16 cellular contexts compared by ENCODE assay signal in genomic region chr5:53211799-53212198, GRCh38.
DNase-seq lines count a peak whose midpoint lies in the region; ATAC-seq and TF ChIP-seq lines count a peak whose summit lies in the region.
"Had no signal": no experiment of that assay in that cellular context is flagged by ENCODE, and none has a peak within 500 bp of the region (broad histone marks: within the 10 kb centered on the region; RNA-seq: fewer than 3 reads in every experiment).

No MANE protein-coding gene starts in this region.

- no peaks in the 10 kb centered on the region for H3K79me2 ChIP-seq in MM.1S (ENCODE audit: low read length)

- H2AFZ ChIP-seq in MM.1S (ENCODE audit: low read length), result no peak overlapping the region

- POLR2A ChIA-PET in BJ (lab: Charles Lee), result no interaction called here

- H3F3A ChIP-seq in MM.1S (ENCODE audit: insufficient read depth, low read length), result no peaks in the 10 kb centered on the region

- DNase-seq in BJ (ENCODE audit: low read depth) (peak; percentile 8), RPMI7951 (ENCODE audit: low read depth) (peak; percentile 90), fibroblast of the aortic adventitia (ENCODE audit: low read depth) (peak; percentile 33), MM.1S (no peak), retina (no peak)
- DNase-seq in activated effector memory CD4-positive, alpha-beta T cell treated with anti-CD3 and anti-CD28 coated beads, Interleukin-2, amount 50 U/mL, for 16 hours, result no peak
- DNase-seq: activated naive CD8-positive, alpha-beta T cell treated with anti-CD3 and anti-CD28 coated beads, Interleukin-2, amount 10 ng/mL, durations not matched to agents 7 days and 5 days; colonic mucosa; islet precursor cell; NCI-H1105 treated with DMSO at 0.1 percent for 48 hours; NCI-H446 treated with DMSO at 0.1 percent for 48 hours; stimulated activated CD4-positive, alpha-beta T cell treated with anti-CD3 and anti-CD28 coated beads, Interleukin-4, amount 100 ng/mL, for 1 hour; stomach; T-helper 9 cell had no signal

- H3K27ac ChIP-seq in MM.1S (ENCODE audit: low read length), result no peak overlapping the region
- H3K27ac ChIP-seq: colonic mucosa, stomach had no signal

- no peaks in the 10 kb centered on the region for H3K9me3 ChIP-seq in MM.1S (replicated peaks; ENCODE audit: insufficient read depth, low read length)
- H3K9me3 ChIP-seq: colonic mucosa had no signal

- H3K4me3 ChIP-seq in BJ (ENCODE audit: low read depth, low read length) (no peak overlapping the region), fibroblast of the aortic adventitia (ENCODE audit: low read depth, low read length) (no peak overlapping the region), MM.1S (ENCODE audit: low read length) (no peak overlapping the region)
- H3K4me3 ChIP-seq: colonic mucosa, stomach had no signal

- H3K36me3 ChIP-seq in BJ (ENCODE audit: control insufficient read depth, insufficient read depth, low read length), result no peaks in the 10 kb centered on the region
- no peaks in the 10 kb centered on the region for H3K36me3 ChIP-seq in MM.1S (replicated peaks; ENCODE audit: insufficient read depth, low read length)
- H3K36me3 ChIP-seq: colonic mucosa, stomach had no signal

- no peaks in the 10 kb centered on the region for H3K4me1 ChIP-seq in MM.1S (ENCODE audit: low read length)
- H3K4me1 ChIP-seq: colonic mucosa, stomach had no signal

- H3K4me2 ChIP-seq in MM.1S (ENCODE audit: low read depth, low read length), result no peak overlapping the region

- H3K9me2 ChIP-seq in MM.1S (replicated peaks; ENCODE audit: insufficient read depth, low read length), result no peaks in the 10 kb centered on the region

- CTCF ChIA-PET in BJ (lab: Yijun Ruan, JAX), result no interaction called here

- peak; percentile 50 for ATAC-seq in HG02884 (IDR thresholded peaks at IDR 0.05; ENCODE audit: unreplicated experiment)
- no peak for ATAC-seq in HG03139 (IDR thresholded peaks at IDR 0.05; ENCODE audit: unreplicated experiment)

- no peak for TF ChIP-seq CTCF in BJ (IDR thresholded peaks at IDR 0.05; ENCODE audit: insufficient read depth, low read depth, low read length)
- no peak for TF ChIP-seq CTCF in fibroblast of the aortic adventitia (IDR thresholded peaks at IDR 0.05; ENCODE audit: insufficient read depth, low read length)
- no peak for TF ChIP-seq CTCF in MM.1S (IDR thresholded peaks at IDR 0.05; ENCODE audit: low read length)

- no peak overlapping the region for H3K9ac ChIP-seq in MM.1S (ENCODE audit: low read length)

- H3K27me3 ChIP-seq in BJ (ENCODE audit: control insufficient read depth, insufficient read depth, low read length), result no peaks in the 10 kb centered on the region
- no peaks in the 10 kb centered on the region for H3K27me3 ChIP-seq in MM.1S (replicated peaks; ENCODE audit: insufficient read depth, low read length)
- H3K27me3 ChIP-seq: colonic mucosa, stomach had no signal

- no peaks in the 10 kb centered on the region for H4K20me1 ChIP-seq in MM.1S (ENCODE audit: insufficient read depth, low read length)

Comparison
In these comparisons a context has a peak if more than half of its experiments do, and no peak if none do; other contexts are left out.
1. DNase-seq: peak in BJ (single experiment), RPMI7951 (single experiment) and fibroblast of the aortic adventitia (single experiment); none in activated effector memory CD4-positive, alpha-beta T cell treated with anti-CD3 and anti-CD28 coated beads, Interleukin-2, amount 50 U/mL, for 16 hours (single experiment), MM.1S (single experiment) and retina (single experiment).